In the genomic region with DNA sequence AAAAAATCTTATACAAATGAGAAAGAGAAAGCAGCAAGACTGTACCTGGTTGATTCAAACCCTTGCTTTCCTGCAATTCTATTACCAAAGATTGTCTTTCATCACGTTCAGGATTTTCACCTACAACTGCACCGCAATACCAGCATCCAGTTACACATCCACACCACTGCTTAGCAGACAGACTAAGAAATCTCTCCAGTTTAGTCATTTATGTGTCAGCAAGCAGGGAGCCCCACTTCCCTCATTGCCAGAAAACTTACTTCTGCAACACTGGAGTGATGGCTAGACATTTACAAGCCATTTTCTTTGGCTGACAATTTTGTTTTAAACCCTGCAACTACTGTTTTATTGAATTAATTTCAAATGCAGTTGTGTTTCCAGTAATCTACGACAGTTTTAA, we compare ENCODE assay signal across 22 cellular contexts.
"Had no signal": no experiment of that assay in that cellular context is flagged by ENCODE, and none has a peak within 500 bp of the region (broad histone marks: within the 10 kb centered on the region; RNA-seq: fewer than 3 reads in every experiment).

No MANE protein-coding gene starts in this region.

- H3K4me2 ChIP-seq: smooth muscle cell had no signal

- H3K4me3 ChIP-seq: coronary artery, esophagus squamous epithelium, gastroesophageal sphincter, left ventricle myocardium inferior, smooth muscle cell, stomach, transverse colon had no signal

- H3K36me3 ChIP-seq: esophagus squamous epithelium, gastroesophageal sphincter, left ventricle myocardium inferior, stomach, transverse colon had no signal

- H3K27ac ChIP-seq: coronary artery, esophagus squamous epithelium, gastroesophageal sphincter, left ventricle myocardium inferior, stomach, transverse colon had no signal

- H3K4me1 ChIP-seq: esophagus squamous epithelium, gastroesophageal sphincter, stomach, transverse colon had no signal

- H3K4me3 Mint-ChIP-seq: activated B cell treated with CpG ODN at 0.5 μM for 24 hours; activated CD4-positive, alpha-beta memory T cell treated with anti-CD3 and anti-CD28 coated beads for 36 hours; activated CD4-positive, alpha-beta T cell treated with anti-CD3 and anti-CD28 coated beads for 36 hours; activated naive CD8-positive, alpha-beta T cell treated with anti-CD3 and anti-CD28 coated beads, Interleukin-2, amount 10 ng/mL, durations not matched to agents 7 days and 5 days; naive thymus-derived CD4-positive, alpha-beta T cell; stimulated activated memory B cell treated with anti-CD40 and anti-IgM and Interleukin-4, amounts not matched to agents 10 μg/mL and 1 μg/mL and 100 μg/mL, for 72 hours had no signal

- H3K4me1 Mint-ChIP-seq: activated B cell treated with CpG ODN at 0.5 μM for 24 hours; activated CD4-positive, alpha-beta T cell treated with anti-CD3 and anti-CD28 coated beads for 36 hours; activated naive CD8-positive, alpha-beta T cell treated with anti-CD3 and anti-CD28 coated beads, Interleukin-2, amount 10 ng/mL, durations not matched to agents 7 days and 5 days; stimulated activated memory B cell treated with anti-CD40 and anti-IgM and Interleukin-4, amounts not matched to agents 10 μg/mL and 1 μg/mL and 100 μg/mL, for 72 hours had no signal

- H3K9me3 Mint-ChIP-seq: activated B cell treated with CpG ODN at 0.5 μM for 24 hours; activated CD4-positive, alpha-beta memory T cell treated with anti-CD3 and anti-CD28 coated beads for 36 hours; activated naive CD8-positive, alpha-beta T cell treated with anti-CD3 and anti-CD28 coated beads, Interleukin-2, amount 10 ng/mL, durations not matched to agents 7 days and 5 days; naive thymus-derived CD4-positive, alpha-beta T cell; stimulated activated memory B cell treated with anti-CD40 and anti-IgM and Interleukin-4, amounts not matched to agents 10 μg/mL and 1 μg/mL and 100 μg/mL, for 72 hours had no signal

- ATAC-seq: activated CD4-positive, alpha-beta T cell treated with anti-CD3 and anti-CD28 coated beads for 36 hours; gastroesophageal sphincter; naive thymus-derived CD4-positive, alpha-beta T cell; sciatic nerve; stimulated activated memory B cell treated with anti-CD40 and anti-IgM and Interleukin-4, amounts not matched to agents 10 μg/mL and 1 μg/mL and 100 μg/mL, for 72 hours had no signal

- H3K27me3 ChIP-seq: esophagus squamous epithelium, gastroesophageal sphincter, stomach, transverse colon had no signal

- H3K36me3 Mint-ChIP-seq: activated CD4-positive, alpha-beta memory T cell treated with anti-CD3 and anti-CD28 coated beads for 36 hours; activated naive CD8-positive, alpha-beta T cell treated with anti-CD3 and anti-CD28 coated beads, Interleukin-2, amount 10 ng/mL, durations not matched to agents 7 days and 5 days; naive thymus-derived CD4-positive, alpha-beta T cell; stimulated activated memory B cell treated with anti-CD40 and anti-IgM and Interleukin-4, amounts not matched to agents 10 μg/mL and 1 μg/mL and 100 μg/mL, for 72 hours had no signal

- H3K27ac Mint-ChIP-seq: activated B cell treated with CpG ODN at 0.5 μM for 24 hours; activated CD4-positive, alpha-beta memory T cell treated with anti-CD3 and anti-CD28 coated beads for 36 hours; activated CD4-positive, alpha-beta T cell treated with anti-CD3 and anti-CD28 coated beads for 36 hours; activated naive CD8-positive, alpha-beta T cell treated with anti-CD3 and anti-CD28 coated beads, Interleukin-2, amount 10 ng/mL, durations not matched to agents 7 days and 5 days; naive thymus-derived CD4-positive, alpha-beta T cell; stimulated activated memory B cell treated with anti-CD40 and anti-IgM and Interleukin-4, amounts not matched to agents 10 μg/mL and 1 μg/mL and 100 μg/mL, for 72 hours had no signal

- H3K27me3 Mint-ChIP-seq: activated B cell treated with CpG ODN at 0.5 μM for 24 hours; activated CD4-positive, alpha-beta memory T cell treated with anti-CD3 and anti-CD28 coated beads for 36 hours; activated naive CD8-positive, alpha-beta T cell treated with anti-CD3 and anti-CD28 coated beads, Interleukin-2, amount 10 ng/mL, durations not matched to agents 7 days and 5 days; stimulated activated memory B cell treated with anti-CD40 and anti-IgM and Interleukin-4, amounts not matched to agents 10 μg/mL and 1 μg/mL and 100 μg/mL, for 72 hours had no signal

- H3K9me3 ChIP-seq: esophagus squamous epithelium, gastroesophageal sphincter, left ventricle myocardium inferior, stomach, transverse colon had no signal

- DNase-seq: activated B cell treated with CpG ODN at 0.5 μM for 24 hours; activated CD4-positive, alpha-beta memory T cell treated with anti-CD3 and anti-CD28 coated beads for 36 hours; activated CD4-positive, alpha-beta T cell treated with anti-CD3 and anti-CD28 coated beads for 36 hours; activated naive CD4-positive, alpha-beta T cell treated with Interleukin-2 at 50 U/mL for 16 hours; activated naive CD8-positive, alpha-beta T cell treated with anti-CD3 and anti-CD28 coated beads, Interleukin-2, amount 10 ng/mL, durations not matched to agents 7 days and 5 days; activated T-cell treated with anti-CD3 and anti-CD28 coated beads, Interleukin-2, amount 50 U/mL, for 48 hours; amygdala; cerebellar nuclear complex; esophagus squamous epithelium; head of caudate nucleus; hypothalamus; left ventricle myocardium inferior; naive thymus-derived CD4-positive, alpha-beta T cell; stimulated activated CD4-positive, alpha-beta T cell treated with anti-CD3 and anti-CD28 coated beads, Interleukin-15, amount 100 ng/mL, for 24 hours; stomach; T1000; transverse colon had no signal
